11 cellular contexts compared by ENCODE assay signal in the genomic region with DNA sequence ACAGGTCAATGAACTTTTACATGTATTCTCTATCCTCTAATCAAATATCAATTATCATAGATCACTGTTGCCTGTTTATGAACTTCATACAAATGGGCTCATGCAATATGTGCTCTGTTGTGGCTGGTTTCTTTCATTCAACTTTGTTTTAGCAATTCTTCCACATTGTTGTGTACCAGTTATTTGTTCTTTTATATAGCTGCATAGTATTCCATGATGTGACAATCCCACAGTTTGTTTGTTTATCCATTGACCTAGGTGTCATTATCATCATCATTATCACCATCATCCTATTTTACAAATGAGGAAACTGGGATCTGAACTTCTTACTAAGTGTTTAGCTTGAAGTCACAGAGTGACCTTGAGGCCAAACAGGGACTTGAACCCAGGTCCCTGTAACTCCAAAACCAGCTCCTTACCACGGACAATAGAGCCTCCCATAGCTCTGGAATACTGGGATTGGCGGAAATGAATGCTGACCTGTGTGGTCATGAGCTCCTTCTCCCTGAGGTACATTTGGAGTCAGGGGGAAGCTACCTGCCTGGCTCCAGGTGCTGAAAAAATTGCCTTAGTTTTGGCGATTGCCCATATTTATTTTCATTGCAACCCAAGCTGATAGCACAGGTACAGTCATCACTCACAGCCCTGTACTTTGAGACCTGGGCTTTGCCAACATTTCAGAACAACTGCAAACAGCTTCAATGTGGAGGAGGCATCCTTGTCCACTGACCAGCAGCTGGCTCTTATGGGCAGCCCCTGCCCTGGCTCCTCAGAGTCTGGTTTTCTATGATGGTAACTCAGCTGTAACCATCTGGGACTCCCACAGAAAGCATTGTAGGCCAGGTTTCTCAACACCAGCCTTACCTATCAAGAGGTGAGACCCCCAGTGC. TPM values are rescaled to one million over a fixed set of nuclear protein-coding genes. Genes with fewer than 3 reads are reported as not detected.
DNase-seq lines count a peak whose midpoint lies in the region; ATAC-seq, FAIRE-seq and TF ChIP-seq lines count a peak whose summit lies in the region.
"Had no signal": no experiment of that assay in that cellular context is flagged by ENCODE, and none has a peak within 500 bp of the region (broad histone marks: within the 10 kb centered on the region; RNA-seq: fewer than 3 reads in every experiment).

No MANE protein-coding gene starts in this region.

- no peak overlapping the region for H3K4me2 ChIP-seq in K562 (ENCODE audit: insufficient read depth, low read length)

- peaks cover 94% of the 10 kb centered on the region for H3K4me1 Mint-ChIP-seq in activated naive CD8-positive, alpha-beta T cell (ENCODE audit: low read depth)
- peaks cover 88% of the 10 kb centered on the region for H3K4me1 Mint-ChIP-seq in activated naive CD8-positive, alpha-beta T cell treated with anti-CD3 and anti-CD28 coated beads for 36 hours
- H3K4me1 Mint-ChIP-seq in type B pancreatic cell (ENCODE audit: unreplicated experiment): peaks cover 56% of the 10 kb centered on the region

- H3K27ac Mint-ChIP-seq in activated naive CD8-positive, alpha-beta T cell: peak overlapping the region; percentile 12
- H3K27ac Mint-ChIP-seq in activated naive CD8-positive, alpha-beta T cell treated with anti-CD3 and anti-CD28 coated beads for 36 hours: no peak overlapping the region
- peak overlapping the region; percentile 99 for H3K27ac Mint-ChIP-seq in type B pancreatic cell

- no peak for DNase-seq in activated naive CD8-positive, alpha-beta T cell treated with anti-CD3 and anti-CD28 coated beads for 36 hours
- DNase-seq in K562 (ENCODE audit: extremely low read depth in 1 of 4, low spot score in 3 of 4): no peak
- DNase-seq in mucosa of gallbladder (ENCODE audit: low spot score): peak; percentile 77
- peak; percentile 27 for DNase-seq in type B pancreatic cell (ENCODE audit: extremely low spot score, unreplicated experiment)
- no peak for DNase-seq in NCI-H510A (lab: John Stamatoyannopoulos, UW)
- no peak for DNase-seq in NCI-H524 treated with DMSO at 0.1 percent for 48 hours (lab: John Stamatoyannopoulos, UW)
- DNase-seq in UCSD-AML1 (lab: John Stamatoyannopoulos, UW; ENCODE audit: unreplicated experiment): no peak
- DNase-seq: activated CD8-positive, alpha-beta memory T cell treated with anti-CD3 and anti-CD28 coated beads, Interleukin-2, amount 50 U/mL, for 48 hours; midbrain had no signal

- TF ChIP-seq CTCF in K562 (IDR thresholded peaks at IDR 0.05 in 2 of 3, conservative IDR thresholded peaks at IDR 0.05 in 1 of 3; ENCODE audit: insufficient read depth in 2 of 3, low read depth in 1 of 3, low read length in 3 of 3) (no peak), type B pancreatic cell (conservative IDR thresholded peaks at IDR 0.05) (no peak)

- WGBS in K562 (ENCODE audit: insufficient coverage, low coverage, missing lambda C conversion rate): 67% methylated on average over 3 of the region's 3 CpGs

- H3K4me3 Mint-ChIP-seq in activated naive CD8-positive, alpha-beta T cell: no peak overlapping the region
- H3K4me3 Mint-ChIP-seq in activated naive CD8-positive, alpha-beta T cell treated with anti-CD3 and anti-CD28 coated beads for 36 hours: no peak overlapping the region
- no peak overlapping the region for H3K4me3 Mint-ChIP-seq in type B pancreatic cell

- H3K4me3 ChIP-seq in K562: no peak overlapping the region
- H3K4me3 ChIP-seq: HAP-1 had no signal

- no peak overlapping the region for H3K27ac ChIP-seq in K562 (ENCODE audit: extremely low read depth, low read depth, low read length)

- no peaks in the 10 kb centered on the region for H3K27me3 Mint-ChIP-seq in activated naive CD8-positive, alpha-beta T cell
- H3K27me3 Mint-ChIP-seq in activated naive CD8-positive, alpha-beta T cell treated with anti-CD3 and anti-CD28 coated beads for 36 hours: no peaks in the 10 kb centered on the region
- H3K27me3 Mint-ChIP-seq in type B pancreatic cell: peaks cover 12% of the 10 kb centered on the region

- no peak overlapping the region for H3K9ac ChIP-seq in K562 (ENCODE audit: insufficient read depth in 1 of 2, low read depth in 2 of 2, low read length in 2 of 2)

- ATAC-seq in K562: no peak

- H3K36me3 Mint-ChIP-seq in activated naive CD8-positive, alpha-beta T cell: peaks cover 7% of the 10 kb centered on the region
- H3K36me3 Mint-ChIP-seq in activated naive CD8-positive, alpha-beta T cell treated with anti-CD3 and anti-CD28 coated beads for 36 hours: peaks cover 27% of the 10 kb centered on the region
- H3K36me3 Mint-ChIP-seq in type B pancreatic cell: peaks cover 20% of the 10 kb centered on the region

- H3K36me3 ChIP-seq in K562 (ENCODE audit: control insufficient read depth, insufficient read depth, low read length): peaks cover 14% of the 10 kb centered on the region

- intact Hi-C loops in K562 (cut with micrococcal nuclease): no loop called here

- H3K9me1 ChIP-seq in K562 (ENCODE audit: control insufficient read depth, insufficient read depth, low read length): no peaks in the 10 kb centered on the region

- H4K20me1 ChIP-seq in K562 (replicated peaks; ENCODE audit: control insufficient read depth, insufficient read depth, low read length): no peaks in the 10 kb centered on the region

- no peak overlapping the region for H2AFZ ChIP-seq in K562 (ENCODE audit: low read depth, low read length)

- POLR2A ChIA-PET in K562 (lab: Yijun Ruan, JAX): interaction anchor here (0.7 kb wide), 1 partner anchor 9 kb away, joined by 3 read pairs; no protein-coding TSS in a partner anchor

- TF ChIP-seq RAD21 in K562 (CRISPR knock-in tag; conservative IDR thresholded peaks at IDR 0.05 in 1 of 2, IDR thresholded peaks at IDR 0.05 in 1 of 2): no peak

- H3K79me2 ChIP-seq in K562 (ENCODE audit: control insufficient read depth, insufficient read depth, low read length): peaks cover 6% of the 10 kb centered on the region; the same call in 1 of the 3 replicates

- peaks cover 19 to 62% of the 10 kb centered on the region in 2 experiments for H3K4me1 ChIP-seq in K562 (replicated peaks in 1 of 2; ENCODE audit: control insufficient read depth in 2 of 2, insufficient read depth in 2 of 2, low read length in 2 of 2)

- no peaks in the 10 kb centered on the region for H3K9me3 Mint-ChIP-seq in activated naive CD8-positive, alpha-beta T cell (ENCODE audit: low read depth)
- H3K9me3 Mint-ChIP-seq in activated naive CD8-positive, alpha-beta T cell treated with anti-CD3 and anti-CD28 coated beads for 36 hours: no peaks in the 10 kb centered on the region
- peaks cover 3% of the 10 kb centered on the region for H3K9me3 Mint-ChIP-seq in type B pancreatic cell

- BruUV-seq in K562 (replicated peaks; lab: Mats Ljungman, UMichigan): no TSS peak

- no peak for FAIRE-seq in K562 (lab: Jason Lieb, UNC)

- H3K9me3 ChIP-seq in K562 (replicated peaks; ENCODE audit: control insufficient read depth, insufficient read depth, low read depth, low read length): no peaks in the 10 kb centered on the region
- H3K9me3 ChIP-seq: HAP-1 had no signal

- no peak for TF ChIP-seq POLR2A in K562 (conservative IDR thresholded peaks at IDR 0.05)

- in situ Hi-C loops in K562 (cut with MboI): loop anchor here (5.0 kb wide), 1 partner anchor 71 kb away; no protein-coding TSS in a partner anchor

- H3K27me3 ChIP-seq in K562 (ENCODE audit: control insufficient read depth in 2 of 2, insufficient read depth in 2 of 2, low read length in 2 of 2): no peaks in the 10 kb centered on the region

- CTCF ChIA-PET in K562 (lab: Yijun Ruan, JAX; ENCODE audit: low intra/inter-chr PET ratio): no interaction called here

- TF ChIP-seq EP300 in K562 (IDR thresholded peaks at IDR 0.05; ENCODE audit: low read length): no peak

TF ChIP-seq in K562, 482 proteins besides CTCF, POLR2A, EP300 and RAD21:
- TF ChIP-seq RBM25 (IDR thresholded peaks at IDR 0.05; ENCODE audit: low read depth, low read length, severe bottlenecking) (peak; percentile 61), BCOR (IDR thresholded peaks at IDR 0.05) (peak; percentile 20; the same call in 1 of the 2 replicates), GABPA (tag; conservative IDR thresholded peaks at IDR 0.05; ENCODE audit: low read depth) (no peak), ZNF146 (CRISPR knock-in tag; IDR thresholded peaks at IDR 0.05; ENCODE audit: unreplicated experiment) (peak; percentile 64)

RNA-seq across cellular contexts. Expression of a gene that starts 9.2 kb away (rescaled TPM):
- 10 to 100 TPM; 84.4 to 86.2 TPM for total RNA-seq in activated naive CD8-positive, alpha-beta T cell treated with anti-CD3 and anti-CD28 coated beads for 36 hours
- total RNA-seq in K562 (2011; cell fraction: chromatin; rRNA removed; ENCODE audit: low replicate concordance): 11.8 and 14.3 TPM in 2 replicates
- 10.0 and 12.0 TPM in 2 replicates for total RNA-seq in K562 (2011; cell fraction: nucleolus; rRNA removed)
- total RNA-seq in K562 (2011; cell fraction: nucleoplasm; rRNA removed): 10.0 and 20.1 TPM in 2 replicates
- total RNA-seq in K562 (2014; rRNA removed) (5.3 and 6.2 TPM in 2 replicates), K562 (2014; rRNA removed; fragmentation: Illumina TruSeq; extraction: Trizol) (3.2 and 4.0 TPM in 2 replicates), K562 (2015; rRNA removed; fragmentation: Illumina TruSeq; extraction: Trizol) (3.7 and 3.8 TPM in 2 replicates), K562 (2021) (26.6 and 27.2 TPM in 2 replicates), mucosa of gallbladder (398 TPM), type B pancreatic cell (ENCODE audit: low replicate concordance) (457 and 564 TPM in 2 replicates)
- polyA plus RNA-seq in K562 (2011; rRNA removed) (3.7 and 6.6 TPM in 2 replicates), K562 (2014; fragmentation: Illumina TruSeq; extraction: Trizol) (13.7 and 15.5 TPM in 2 replicates), K562 (2014; fragmentation: Nextera tagmentation; extraction: Ambion mirVana) (1 to 10 TPM; 1.3 to 3.2 TPM), K562 (2014; rRNA removed) (11.1 and 11.7 TPM in 2 replicates)
- polyA plus RNA-seq in K562 (2011; cell fraction: cytosol; rRNA removed): 10.0 and 19.9 TPM in 2 replicates
- polyA plus RNA-seq in K562 (2011; cell fraction: nucleus; rRNA removed): 14.4 and 33.2 TPM in 2 replicates
- polyA plus RNA-seq in K562 (2012): 9.5 and 18.5 TPM in 2 replicates
- 3.1 TPM in 2 replicates for polyA minus RNA-seq in K562 (2011; rRNA and poly(A)+ RNA removed)
- polyA minus RNA-seq in K562 (2011; cell fraction: cytosol; rRNA and poly(A)+ RNA removed): 15.1 and 34.9 TPM in 2 replicates
- 9.0 and 10.3 TPM in 2 replicates for polyA minus RNA-seq in K562 (2011; cell fraction: nucleus; rRNA and poly(A)+ RNA removed)

Comparison
In these comparisons a context has a peak if more than half of its experiments do, and no peak if none do; other contexts are left out.
1. DNase-seq: peak in mucosa of gallbladder (single experiment) and type B pancreatic cell (single experiment); none in activated naive CD8-positive, alpha-beta T cell treated with anti-CD3 and anti-CD28 coated beads for 36 hours (single experiment), K562 (0 of 4), NCI-H510A (single experiment), NCI-H524 treated with DMSO at 0.1 percent for 48 hours (single experiment) and UCSD-AML1 (single experiment).